Comparison of ENCODE assay signal across 11 cellular contexts in genomic region chr21:17726047-17726446, GRCh38.
DNase-seq lines count a peak whose midpoint lies in the region; ATAC-seq and TF ChIP-seq lines count a peak whose summit lies in the region.
"Had no signal": no experiment of that assay in that cellular context is flagged by ENCODE, and none has a peak within 500 bp of the region (broad histone marks: within the 10 kb centered on the region; RNA-seq: fewer than 3 reads in every experiment).

No MANE protein-coding gene starts in this region.

- no peak for TF ChIP-seq POLR2A in esophagus muscularis mucosa (IDR thresholded peaks at IDR 0.05; ENCODE audit: low read depth)

- H3K4me3 Mint-ChIP-seq in osteocyte (ENCODE audit: unreplicated experiment): no peak overlapping the region
- H3K4me3 Mint-ChIP-seq: nephron had no signal

- peak; percentile 15 for DNase-seq in Daoy (ENCODE audit: low read depth)
- no peak for DNase-seq in LNCaP clone FGC (ENCODE audit: low read depth)
- DNase-seq in SW480 (ENCODE audit: low spot score): peak; percentile 47
- DNase-seq in left kidney (ENCODE audit: low read depth, low spot score): peak; percentile 8
- DNase-seq in GM10266 (ENCODE audit: extremely low spot score): no peak
- DNase-seq in esophagus muscularis mucosa (ENCODE audit: extremely low spot score): no peak
- no peak for DNase-seq in osteocyte (ENCODE audit: extremely low spot score, unreplicated experiment)
- DNase-seq: activated effector memory CD4-positive, alpha-beta T cell treated with anti-CD3 and anti-CD28 coated beads, Interleukin-2, amount 50 U/mL, for 16 hours had no signal

- WGBS in esophagus muscularis mucosa: 77% methylated on average over 1 of the region's 1 CpG

- TF ChIP-seq CTCF in LNCaP clone FGC (IDR thresholded peaks at IDR 0.05; ENCODE audit: control insufficient read depth, extremely low read depth, insufficient read depth): peak; percentile 37
- no peak for TF ChIP-seq CTCF in GM10266 (IDR thresholded peaks at IDR 0.05; ENCODE audit: control insufficient read depth, insufficient read depth, low read depth, missing control alignments)
- TF ChIP-seq CTCF in esophagus muscularis mucosa (IDR thresholded peaks at IDR 0.05): no peak
- TF ChIP-seq CTCF in osteocyte (IDR thresholded peaks at IDR 0.05): no peak

- no peak overlapping the region for H3K27ac ChIP-seq in esophagus muscularis mucosa (replicated peaks in 1 of 4)
- H3K27ac ChIP-seq: thoracic aorta had no signal

- H3K4me1 ChIP-seq in esophagus muscularis mucosa: no peaks in the 10 kb centered on the region

- no peak for ATAC-seq in GM19397 (IDR thresholded peaks at IDR 0.05; ENCODE audit: unreplicated experiment)

- H3K4me3 ChIP-seq in LNCaP clone FGC (ENCODE audit: low read depth, low read length) (no peak overlapping the region), esophagus muscularis mucosa (no peak overlapping the region)
- H3K4me3 ChIP-seq: thoracic aorta had no signal

- H3K27me3 ChIP-seq in esophagus muscularis mucosa: no peaks in the 10 kb centered on the region

- intact Hi-C loops in esophagus muscularis mucosa (cut with DNase I): no loop called here

- no peaks in the 10 kb centered on the region for H3K9me3 ChIP-seq in esophagus muscularis mucosa
- H3K9me3 ChIP-seq: thoracic aorta had no signal

- no peaks in the 10 kb centered on the region for H3K36me3 ChIP-seq in esophagus muscularis mucosa
- H3K36me3 ChIP-seq: thoracic aorta had no signal

- H3K4me1 Mint-ChIP-seq in osteocyte (ENCODE audit: unreplicated experiment): no peaks in the 10 kb centered on the region

- no peak overlapping the region for H3K27ac Mint-ChIP-seq in osteocyte (ENCODE audit: unreplicated experiment)
- H3K27ac Mint-ChIP-seq: nephron had no signal

- no peaks in the 10 kb centered on the region for H3K27me3 Mint-ChIP-seq in osteocyte (ENCODE audit: unreplicated experiment)

- no peak for TF ChIP-seq EP300 in esophagus muscularis mucosa (IDR thresholded peaks at IDR 0.05)

- H3K9me3 Mint-ChIP-seq in osteocyte (ENCODE audit: unreplicated experiment): peaks cover 30% of the 10 kb centered on the region

- no peaks in the 10 kb centered on the region for H3K36me3 Mint-ChIP-seq in osteocyte (ENCODE audit: unreplicated experiment)

Comparison
In these comparisons a context has a peak if more than half of its experiments do, and no peak if none do; other contexts are left out.
1. DNase-seq: peak in Daoy (single experiment), SW480 (single experiment) and left kidney (single experiment); none in LNCaP clone FGC (single experiment), GM10266 (single experiment), esophagus muscularis mucosa (single experiment) and osteocyte (single experiment).